10 cellular contexts compared by ENCODE assay signal in the genomic region with DNA sequence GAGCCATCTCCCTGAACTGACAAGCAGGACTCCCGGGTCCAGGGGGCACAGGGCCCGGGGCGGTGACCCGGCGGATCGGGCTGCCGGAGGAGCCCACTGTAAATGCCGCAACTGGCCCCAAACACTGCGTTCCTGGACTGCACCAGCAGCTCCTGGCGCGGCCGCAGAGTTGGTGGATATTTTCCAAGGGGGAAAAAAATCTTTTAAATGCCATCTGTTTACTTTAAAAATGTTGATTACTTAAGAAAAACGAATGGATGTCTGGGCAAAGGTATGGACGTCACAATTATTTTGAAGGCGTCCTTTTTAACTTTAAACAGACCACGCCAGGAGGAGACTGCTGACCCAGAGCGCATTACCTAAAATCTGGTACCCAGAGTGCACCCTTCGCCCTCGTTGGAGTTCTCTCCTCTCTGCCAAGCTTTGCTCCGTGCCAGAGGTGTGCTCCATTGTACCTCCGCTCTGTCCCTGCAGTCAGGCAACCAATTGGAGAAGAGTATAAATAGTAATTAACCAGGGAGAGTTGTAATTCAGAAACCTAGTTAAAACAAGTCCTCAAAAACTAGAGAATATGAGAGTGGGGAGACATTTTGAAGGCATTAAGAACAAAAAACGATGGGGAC. TPM values are rescaled to one million over a fixed set of nuclear protein-coding genes. Genes with fewer than 3 reads are reported as not detected.
DNase-seq lines count a peak whose midpoint lies in the region; FAIRE-seq and TF ChIP-seq lines count a peak whose summit lies in the region.
"Had no signal": no experiment of that assay in that cellular context is flagged by ENCODE, and none has a peak within 500 bp of the region (broad histone marks: within the 10 kb centered on the region; RNA-seq: fewer than 3 reads in every experiment).

No MANE protein-coding gene starts in this region.

- intact Hi-C loops in dorsolateral prefrontal cortex (cut with DNase I): loop anchor here in 1 of 2 donors (10.0 kb wide), 2 partner anchors 620 to 970 kb away; no protein-coding TSS in a partner anchor

- POLR2A ChIA-PET in AG04449 (lab: Yijun Ruan, JAX): interaction anchor here (0.5 to 1.1 kb wide), 2 partner anchors 235 to 246 kb away, joined by 3 read pairs; no protein-coding TSS in a partner anchor

- H3K4me3 ChIP-seq in AG04449 (ENCODE audit: low read depth, low read length): peak overlapping the region; percentile 98
- peak overlapping the region; percentile 77 for H3K4me3 ChIP-seq in HUES48 (ENCODE audit: low read depth, low read length)
- H3K4me3 ChIP-seq in dorsolateral prefrontal cortex: peak overlapping the region in 35 of 59 donors; percentile 1 to 69 (median 53)
- H3K4me3 ChIP-seq in mucosa of rectum (ENCODE audit: low read length in 2 of 2): peak overlapping the region; percentile 79 to 83

- H3K9me3 ChIP-seq in HUES48 (ENCODE audit: control insufficient read depth, insufficient read depth, low read length): no peaks in the 10 kb centered on the region
- H3K9me3 ChIP-seq in mucosa of rectum (ENCODE audit: control insufficient read depth in 2 of 2, low read length in 2 of 2): no peaks in the 10 kb centered on the region

- H3K36me3 ChIP-seq in HUES48 (ENCODE audit: control insufficient read depth, insufficient read depth, low read length): no peaks in the 10 kb centered on the region
- H3K36me3 ChIP-seq in mucosa of rectum (ENCODE audit: control insufficient read depth in 2 of 2, insufficient read depth in 2 of 2, low read length in 2 of 2): no peaks in the 10 kb centered on the region

- DNase-seq in AG04449 (ENCODE audit: low read depth, low spot score): no peak
- peak in 1 of 10 donors; percentile 40 for DNase-seq in dorsolateral prefrontal cortex
- DNase-seq in NCI-H1048 (lab: John Stamatoyannopoulos, UW): no peak
- no peak for DNase-seq in stimulated activated CD8-positive, alpha-beta memory T cell treated with anti-CD3 and anti-CD28 coated beads, Interleukin-4, amount 100 ng/mL, for 48 hours
- no peak for DNase-seq in NCI-H146 (lab: John Stamatoyannopoulos, UW)
- no peak for DNase-seq in frontal cortex (ENCODE audit: low spot score in 2 of 2)
- DNase-seq: NCI-H1930, SW 1271 had no signal

- H3K27ac ChIP-seq in HUES48 (ENCODE audit: low read depth, low read length) (no peak overlapping the region), dorsolateral prefrontal cortex (peak overlapping the region in 2 of 59 donors; percentile 8 to 51), mucosa of rectum (ENCODE audit: low read depth in 2 of 2, low read length in 2 of 2) (peak overlapping the region; percentile 10 to 38)

- peaks cover 61% of the 10 kb centered on the region for H3K27me3 ChIP-seq in HUES48 (ENCODE audit: control insufficient read depth, insufficient read depth, low read length)
- H3K27me3 ChIP-seq in dorsolateral prefrontal cortex: peaks cover 9 to 100% (median 96%) of the 10 kb centered on the region in 45 donors
- peaks cover 36 to 43% of the 10 kb centered on the region in 2 donors for H3K27me3 ChIP-seq in mucosa of rectum (ENCODE audit: control insufficient read depth in 2 of 2, insufficient read depth in 2 of 2, low read length in 2 of 2)

- TF ChIP-seq CTCF in AG04449 (IDR thresholded peaks at IDR 0.05; ENCODE audit: insufficient read depth, low read length, missing control alignments) (no peak), dorsolateral prefrontal cortex (IDR thresholded peaks at IDR 0.05 in 54 of 56, conservative IDR thresholded peaks at IDR 0.05 in 2 of 56; ENCODE audit: low read depth in 1 of 56, partially characterized antibody in 56 of 56) (no peak)

- no peak overlapping the region for H3K9ac ChIP-seq in HUES48 (ENCODE audit: low read depth, low read length)
- peak overlapping the region in 1 of 2 donors; percentile 29 for H3K9ac ChIP-seq in mucosa of rectum (ENCODE audit: low read depth in 1 of 2, low read length in 2 of 2)

- H3K4me1 ChIP-seq in HUES48 (ENCODE audit: control insufficient read depth, insufficient read depth, low read length) (peaks cover 58% of the 10 kb centered on the region), mucosa of rectum (ENCODE audit: control insufficient read depth in 2 of 2, insufficient read depth in 2 of 2, low read length in 2 of 2) (peaks cover 25 to 28% of the 10 kb centered on the region in 2 donors)

- CTCF ChIA-PET in AG04449 (lab: Yijun Ruan, JAX): interaction anchor here (1.2 to 8.9 kb wide), 5 partner anchors 622 to 867 kb away, joined by 3 to 112 read pairs (median 10); no protein-coding TSS in a partner anchor

- FAIRE-seq in frontal cortex (lab: Jason Lieb, UNC): no peak

RNA-seq across cellular contexts. Expression of gene HS3ST3B1, which starts 3.5 kb away (rescaled TPM):
- 10 to 100 TPM in 1 of 120 experiments, 1 to 10 TPM in 110, under 1 TPM in 9; 0.41 to 18.5 (median 1.9) TPM for total RNA-seq in dorsolateral prefrontal cortex
- total RNA-seq in frontal cortex: 1.6 TPM
